ENCODE assay signal across 27 cellular contexts in genomic region chr3:172073262-172073915, GRCh38. TPM values are rescaled to one million over a fixed set of nuclear protein-coding genes. Genes with fewer than 3 reads are reported as not detected.
A peak's percentile ranks its signal among the peaks of the same experiment; 100 is the strongest.
DNase-seq lines count a peak whose midpoint lies in the region; ATAC-seq and TF ChIP-seq lines count a peak whose summit lies in the region.
"Had no signal": no experiment of that assay in that cellular context is flagged by ENCODE, and none has a peak within 500 bp of the region (broad histone marks: within the 10 kb centered on the region; RNA-seq: fewer than 3 reads in every experiment).

No MANE protein-coding gene starts in this region.

- CTCF ChIA-PET in GM10248 (lab: Yijun Ruan, JAX): interaction anchor here (1.5 kb wide), 1 partner anchor 10 kb away, joined by 4 read pairs; no protein-coding TSS in a partner anchor

- POLR2A ChIA-PET in GM10248 (lab: Yijun Ruan, JAX): no interaction called here

- no peaks in the 10 kb centered on the region for H3K36me3 Mint-ChIP-seq in natural killer cell
- H3K36me3 Mint-ChIP-seq: mesothelial cell of epicardium had no signal

- H3K4me1 Mint-ChIP-seq in natural killer cell: peaks cover 62 to 65% of the 10 kb centered on the region in 2 donors
- H3K4me1 Mint-ChIP-seq: activated CD4-positive, alpha-beta T cell treated with anti-CD3 and anti-CD28 coated beads for 36 hours; IgD-negative memory B cell had no signal

- peak overlapping the region; percentile 47 to 50 for H3K27ac Mint-ChIP-seq in natural killer cell
- H3K27ac Mint-ChIP-seq: activated CD4-positive, alpha-beta T cell treated with anti-CD3 and anti-CD28 coated beads for 36 hours; activated naive CD8-positive, alpha-beta T cell treated with anti-CD3 and anti-CD28 coated beads, Interleukin-2, amount 10 ng/mL, durations not matched to agents 7 days and 5 days; CD4-positive, alpha-beta T cell; mesothelial cell of epicardium; T-helper 17 cell had no signal

- peak overlapping the region in 1 of 2 donors; percentile 31 for H3K9ac ChIP-seq in colonic mucosa (ENCODE audit: low read depth in 2 of 2, low read length in 2 of 2)
- no peak overlapping the region for H3K9ac ChIP-seq in subcutaneous abdominal adipose tissue (ENCODE audit: low read length in 5 of 5)
- H3K9ac ChIP-seq: SK-N-SH had no signal

- DNase-seq in NOMO-1 treated with DMSO at 0.1 percent for 48 hours (lab: John Stamatoyannopoulos, UW; ENCODE audit: unreplicated experiment) (peak; percentile 66), NOMO-1 treated with dmso at 0.1 percent for 144 hours (lab: John Stamatoyannopoulos, UW; ENCODE audit: unreplicated experiment) (no peak), colonic mucosa (no peak), natural killer cell (no peak), GM10248 (ENCODE audit: extremely low spot score) (no peak)
- DNase-seq: activated CD4-positive, alpha-beta T cell treated with anti-CD3 and anti-CD28 coated beads for 36 hours; activated effector memory CD4-positive, alpha-beta T cell treated with Interleukin-2 at 50 U/mL for 16 hours; activated naive CD8-positive, alpha-beta T cell treated with anti-CD3 and anti-CD28 coated beads, Interleukin-2, amount 10 ng/mL, durations not matched to agents 7 days and 5 days; activated T-cell treated with anti-CD3 and anti-CD28 coated beads for 4 hours; CD4-positive, alpha-beta T cell; hypothalamus; left ventricle myocardium superior; NCI-H526 treated with DMSO at 0.1 percent for 48 hours; posterior cingulate gyrus; sigmoid colon; SK-N-SH; stimulated activated naive CD4-positive, alpha-beta T cell treated with Interleukin-2 at 50 U/mL for 16 hours; T-helper 17 cell had no signal

- no peaks in the 10 kb centered on the region for H3K9me3 Mint-ChIP-seq in natural killer cell
- H3K9me3 Mint-ChIP-seq: CD4-positive, alpha-beta T cell; mesothelial cell of epicardium had no signal

- H3K4me1 ChIP-seq in colonic mucosa (no peaks in the 10 kb centered on the region), subcutaneous abdominal adipose tissue (ENCODE audit: control insufficient read depth in 5 of 5, insufficient read depth in 5 of 5, low read length in 5 of 5) (peaks cover 3 to 53% (median 42%) of the 10 kb centered on the region in 5 donors)

- TF ChIP-seq CTCF in colonic mucosa (IDR thresholded peaks at IDR 0.05): no peak
- no peak for TF ChIP-seq CTCF in natural killer cell (IDR thresholded peaks at IDR 0.05)
- no peak for TF ChIP-seq CTCF in GM10248 (IDR thresholded peaks at IDR 0.05; ENCODE audit: control extremely low read depth, extremely low read depth, low read depth, missing control alignments)

- H3K4me3 ChIP-seq in colonic mucosa (no peak overlapping the region), subcutaneous abdominal adipose tissue (ENCODE audit: low read depth in 1 of 5, low read length in 5 of 5) (no peak overlapping the region)
- H3K4me3 ChIP-seq: gastroesophageal sphincter, GM12878, sigmoid colon, thoracic aorta had no signal

- H3K36me3 ChIP-seq in colonic mucosa (no peaks in the 10 kb centered on the region), subcutaneous abdominal adipose tissue (ENCODE audit: control insufficient read depth in 5 of 5, insufficient read depth in 5 of 5, low read length in 5 of 5) (peaks cover 0 to 10% (median 3%) of the 10 kb centered on the region in 5 donors)
- H3K36me3 ChIP-seq: gastroesophageal sphincter, sigmoid colon, thoracic aorta had no signal

- no peak for ATAC-seq in natural killer cell
- no peak for ATAC-seq in HG03571 (IDR thresholded peaks at IDR 0.05; ENCODE audit: unreplicated experiment)
- no peak for ATAC-seq in GM21723 (IDR thresholded peaks at IDR 0.05; ENCODE audit: unreplicated experiment)
- ATAC-seq: activated CD4-positive, alpha-beta T cell treated with anti-CD3 and anti-CD28 coated beads for 36 hours; gastroesophageal sphincter; T-helper 17 cell had no signal

- H3K27ac ChIP-seq in colonic mucosa (peak overlapping the region; percentile 49), subcutaneous abdominal adipose tissue (ENCODE audit: low read depth, low read length) (peak overlapping the region; percentile 83)
- H3K27ac ChIP-seq: 22Rv1, gastroesophageal sphincter had no signal

- intact Hi-C loops in colonic mucosa (cut with DNase I): no loop called here
- intact Hi-C loops in natural killer cell (cut with micrococcal nuclease): no loop called here

- H3K9me3 ChIP-seq in colonic mucosa (no peaks in the 10 kb centered on the region), subcutaneous abdominal adipose tissue (ENCODE audit: control insufficient read depth in 5 of 5, low read length in 5 of 5) (no peaks in the 10 kb centered on the region)
- H3K9me3 ChIP-seq: gastroesophageal sphincter, sigmoid colon, SK-N-SH, thoracic aorta had no signal

- H3K27me3 Mint-ChIP-seq in natural killer cell (ENCODE audit: low read depth in 2 of 2): no peaks in the 10 kb centered on the region
- H3K27me3 Mint-ChIP-seq: activated CD4-positive, alpha-beta T cell treated with anti-CD3 and anti-CD28 coated beads for 36 hours; activated naive CD8-positive, alpha-beta T cell treated with anti-CD3 and anti-CD28 coated beads, Interleukin-2, amount 10 ng/mL, durations not matched to agents 7 days and 5 days; CD4-positive, alpha-beta T cell; IgD-negative memory B cell; T-helper 17 cell had no signal

- H3K27me3 ChIP-seq in colonic mucosa (no peaks in the 10 kb centered on the region), subcutaneous abdominal adipose tissue (ENCODE audit: control insufficient read depth in 5 of 5, insufficient read depth in 4 of 5, low read length in 5 of 5) (no peaks in the 10 kb centered on the region)
- H3K27me3 ChIP-seq: gastroesophageal sphincter, sigmoid colon had no signal

- no peak overlapping the region for H3K4me3 Mint-ChIP-seq in natural killer cell
- H3K4me3 Mint-ChIP-seq: activated CD4-positive, alpha-beta T cell treated with anti-CD3 and anti-CD28 coated beads for 36 hours; activated naive CD8-positive, alpha-beta T cell treated with anti-CD3 and anti-CD28 coated beads, Interleukin-2, amount 10 ng/mL, durations not matched to agents 7 days and 5 days; CD4-positive, alpha-beta T cell; IgD-negative memory B cell; mesothelial cell of epicardium; T-helper 17 cell had no signal

RNA-seq across cellular contexts. Expression of gene FNDC3B, which starts 34.0 kb away (rescaled TPM):
- total RNA-seq in colonic mucosa (100 to 1,000 TPM in 1 of 2 donors, 10 to 100 TPM in 1; 66.7 to 142 TPM), natural killer cell (100 to 1,000 TPM; 154 to 214 (median 206) TPM)
